Comparison of ENCODE assay signal across 1 cellular context in genomic region chr15:63059573-63060216, GRCh38.
TF ChIP-seq lines count a peak whose summit lies in the region.

No MANE protein-coding gene starts in this region.

TF ChIP-seq in SK-N-SH, 30 proteins besides CTCF, POLR2A, EP300 and RAD21 (continued from another document):
- no peak for TF ChIP-seq SIN3A (IDR thresholded peaks at IDR 0.05; ENCODE audit: borderline replicate concordance, low read depth, low read length)
- TF ChIP-seq RXRA (IDR thresholded peaks at IDR 0.05; ENCODE audit: borderline replicate concordance, low read depth) = no peak
- no peak for TF ChIP-seq EZH2phosphoT487 (IDR thresholded peaks at IDR 0.05; ENCODE audit: borderline replicate concordance, low read depth)
- TF ChIP-seq RFX5 (IDR thresholded peaks at IDR 0.05; ENCODE audit: low read length) = no peak
- TF ChIP-seq CHD2 (IDR thresholded peaks at IDR 0.05; ENCODE audit: low read length, partially characterized antibody) = no peak
- TF ChIP-seq GABPA (IDR thresholded peaks at IDR 0.05; ENCODE audit: low read depth) = no peak
- no peak for TF ChIP-seq JUND (IDR thresholded peaks at IDR 0.05)
- no peak for TF ChIP-seq ZBTB33 (IDR thresholded peaks at IDR 0.05; ENCODE audit: borderline replicate concordance, low read depth)
- TF ChIP-seq ELF1 (IDR thresholded peaks at IDR 0.05) = no peak
